Comparison of ENCODE assay signal across 19 cellular contexts in the genomic region with DNA sequence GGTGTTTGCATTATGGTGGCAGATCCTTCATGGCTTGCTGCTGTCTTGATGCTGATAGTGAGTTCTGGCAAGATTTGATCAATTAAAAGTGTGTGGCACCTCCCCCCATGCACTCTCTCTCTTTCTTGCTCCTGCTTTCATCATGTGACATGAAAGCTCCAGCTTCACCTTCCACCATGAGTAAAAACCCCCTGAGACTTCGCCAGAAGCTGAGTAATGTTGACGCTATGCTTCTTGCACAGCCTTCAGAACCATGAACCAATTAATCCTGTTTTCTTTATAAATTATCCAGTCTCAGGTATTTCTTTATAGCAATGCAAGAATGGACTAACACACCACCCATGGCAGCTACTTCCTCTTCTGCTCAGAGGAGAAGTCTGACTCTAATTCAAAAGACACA.
"Had no signal": no experiment of that assay in that cellular context is flagged by ENCODE, and none has a peak within 500 bp of the region (broad histone marks: within the 10 kb centered on the region; RNA-seq: fewer than 3 reads in every experiment).

No MANE protein-coding gene starts in this region.

- DNase-seq: activated CD4-positive, alpha-beta T cell treated with anti-CD3 and anti-CD28 coated beads, Interleukin-2, amount 50 U/mL, for 4 hours; activated CD8-positive, alpha-beta memory T cell treated with anti-CD3 and anti-CD28 coated beads for 24 hours; activated CD8-positive, alpha-beta memory T cell treated with anti-CD3 and anti-CD28 coated beads, Interleukin-2, amount 50 U/mL, for 4 hours; activated naive CD4-positive, alpha-beta T cell; activated T-cell treated with anti-CD3 and anti-CD28 coated beads, Interleukin-2, amount 50 U/mL, for 24 hours; adrenal gland; cerebellar nuclear complex; hippocampal formation; left ventricle myocardium superior; mammary epithelial cell; naive thymus-derived CD8-positive, alpha-beta T cell; stimulated activated CD4-positive, alpha-beta T cell treated with anti-CD3 and anti-CD28 coated beads, Interleukin-12 subunit alpha, Interleukin-12 subunit beta, amount 100 ng/mL, for 4 hours; substantia nigra; thyroid gland; upper lobe of right lung had no signal

- H3K4me3 ChIP-seq: adrenal gland, ascending aorta, coronary artery, prostate gland, right atrium auricular region, thyroid gland, upper lobe of right lung had no signal
